ENCODE assay signal across 9 cellular contexts in the genomic region with DNA sequence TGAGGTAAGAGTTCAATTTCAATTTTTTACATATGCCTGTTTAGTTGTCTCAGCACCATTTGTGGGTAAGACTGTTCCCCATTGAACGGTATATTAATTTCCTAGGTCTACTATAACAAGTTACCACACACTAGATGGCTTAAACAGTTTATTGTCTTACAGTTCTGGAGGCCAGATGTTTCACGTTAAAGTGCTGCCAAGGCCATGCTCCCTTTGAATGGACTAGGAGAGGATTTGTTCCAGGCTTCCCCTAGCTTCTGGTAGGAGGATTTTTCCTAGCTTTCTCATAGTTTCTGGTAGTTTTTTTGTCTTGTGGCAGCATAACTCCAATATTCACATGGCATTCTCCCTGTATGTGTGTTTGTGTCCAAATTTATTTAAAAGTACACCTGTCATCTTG.
"Had no signal": no experiment of that assay in that cellular context is flagged by ENCODE, and none has a peak within 500 bp of the region (broad histone marks: within the 10 kb centered on the region; RNA-seq: fewer than 3 reads in every experiment).

No MANE protein-coding gene starts in this region.

- ATAC-seq: GM23338, K562 had no signal

- DNase-seq: H9, HCEC 1CT, IMR-90, KG1 had no signal

- FAIRE-seq: H1, H54, HTR-8/SVneo, K562 had no signal

- H3K4me3 ChIP-seq: GM23338, K562 had no signal
